1 cellular context compared by ENCODE assay signal in the genomic region with DNA sequence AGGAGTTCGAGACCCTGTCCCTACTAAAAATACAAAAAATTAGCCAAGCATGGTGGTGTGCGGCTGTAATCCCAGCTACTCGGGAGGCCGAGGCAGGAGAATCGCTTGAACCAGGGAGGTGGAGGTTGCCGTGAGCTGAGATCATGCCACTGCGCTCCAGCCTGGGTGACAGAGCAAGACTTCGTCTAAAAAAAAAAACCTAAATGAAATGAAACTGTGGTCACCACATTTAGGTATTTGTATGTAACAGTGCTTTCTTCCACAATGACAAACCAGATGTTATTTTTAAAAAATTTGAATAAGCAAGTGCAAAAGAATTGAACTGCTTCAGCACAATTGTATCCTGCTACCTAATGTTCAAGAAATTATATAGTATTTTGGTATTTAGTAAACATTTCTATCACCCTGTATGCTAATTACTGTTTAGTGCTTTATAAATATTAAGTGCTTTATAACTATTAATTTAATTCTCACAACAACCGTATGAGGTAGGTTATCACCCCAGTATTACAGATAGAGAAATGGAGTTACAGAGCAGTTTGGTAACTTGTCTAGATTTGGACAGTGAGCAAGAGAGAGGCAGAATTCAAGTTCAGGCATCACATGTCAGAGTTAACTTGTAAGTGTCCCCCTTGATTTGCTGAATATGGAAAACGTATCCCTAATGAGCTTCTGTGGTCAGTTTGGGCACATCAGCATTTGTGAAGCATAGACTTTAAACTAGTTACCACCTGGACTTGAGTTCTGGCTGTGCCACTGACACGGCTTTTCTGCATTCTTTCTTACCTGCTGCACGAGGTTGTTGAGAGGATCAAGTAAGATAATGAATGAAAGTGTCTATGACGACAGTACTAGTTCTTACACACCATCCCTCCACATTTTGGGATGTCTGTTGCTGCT.
TF ChIP-seq lines count a peak whose summit lies in the region.

No MANE protein-coding gene starts in this region.

TF ChIP-seq in GM23338, 12 proteins besides CTCF, POLR2A, EP300 and RAD21 (continued from another document):
- TF ChIP-seq, protein P1, sequence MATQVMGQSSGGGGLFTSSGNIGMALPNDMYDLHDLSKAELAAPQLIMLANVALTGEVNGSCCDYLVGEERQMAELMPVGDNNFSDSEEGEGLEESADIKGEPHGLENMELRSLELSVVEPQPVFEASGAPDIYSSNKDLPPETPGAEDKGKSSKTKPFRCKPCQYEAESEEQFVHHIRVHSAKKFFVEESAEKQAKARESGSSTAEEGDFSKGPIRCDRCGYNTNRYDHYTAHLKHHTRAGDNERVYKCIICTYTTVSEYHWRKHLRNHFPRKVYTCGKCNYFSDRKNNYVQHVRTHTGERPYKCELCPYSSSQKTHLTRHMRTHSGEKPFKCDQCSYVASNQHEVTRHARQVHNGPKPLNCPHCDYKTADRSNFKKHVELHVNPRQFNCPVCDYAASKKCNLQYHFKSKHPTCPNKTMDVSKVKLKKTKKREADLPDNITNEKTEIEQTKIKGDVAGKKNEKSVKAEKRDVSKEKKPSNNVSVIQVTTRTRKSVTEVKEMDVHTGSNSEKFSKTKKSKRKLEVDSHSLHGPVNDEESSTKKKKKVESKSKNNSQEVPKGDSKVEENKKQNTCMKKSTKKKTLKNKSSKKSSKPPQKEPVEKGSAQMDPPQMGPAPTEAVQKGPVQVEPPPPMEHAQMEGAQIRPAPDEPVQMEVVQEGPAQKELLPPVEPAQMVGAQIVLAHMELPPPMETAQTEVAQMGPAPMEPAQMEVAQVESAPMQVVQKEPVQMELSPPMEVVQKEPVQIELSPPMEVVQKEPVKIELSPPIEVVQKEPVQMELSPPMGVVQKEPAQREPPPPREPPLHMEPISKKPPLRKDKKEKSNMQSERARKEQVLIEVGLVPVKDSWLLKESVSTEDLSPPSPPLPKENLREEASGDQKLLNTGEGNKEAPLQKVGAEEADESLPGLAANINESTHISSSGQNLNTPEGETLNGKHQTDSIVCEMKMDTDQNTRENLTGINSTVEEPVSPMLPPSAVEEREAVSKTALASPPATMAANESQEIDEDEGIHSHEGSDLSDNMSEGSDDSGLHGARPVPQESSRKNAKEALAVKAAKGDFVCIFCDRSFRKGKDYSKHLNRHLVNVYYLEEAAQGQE (IDR thresholded peaks at IDR 0.05; ENCODE audit: unreplicated experiment), result no peak
- TF ChIP-seq CREB1 (CRISPR knock-in tag; IDR thresholded peaks at IDR 0.05; ENCODE audit: low read depth) (no peak), EZH2 (IDR thresholded peaks at IDR 0.05; ENCODE audit: low read depth, unreplicated experiment) (no peak), NANOG (IDR thresholded peaks at IDR 0.05; ENCODE audit: borderline replicate concordance) (no peak)
- TF ChIP-seq, protein P2, sequence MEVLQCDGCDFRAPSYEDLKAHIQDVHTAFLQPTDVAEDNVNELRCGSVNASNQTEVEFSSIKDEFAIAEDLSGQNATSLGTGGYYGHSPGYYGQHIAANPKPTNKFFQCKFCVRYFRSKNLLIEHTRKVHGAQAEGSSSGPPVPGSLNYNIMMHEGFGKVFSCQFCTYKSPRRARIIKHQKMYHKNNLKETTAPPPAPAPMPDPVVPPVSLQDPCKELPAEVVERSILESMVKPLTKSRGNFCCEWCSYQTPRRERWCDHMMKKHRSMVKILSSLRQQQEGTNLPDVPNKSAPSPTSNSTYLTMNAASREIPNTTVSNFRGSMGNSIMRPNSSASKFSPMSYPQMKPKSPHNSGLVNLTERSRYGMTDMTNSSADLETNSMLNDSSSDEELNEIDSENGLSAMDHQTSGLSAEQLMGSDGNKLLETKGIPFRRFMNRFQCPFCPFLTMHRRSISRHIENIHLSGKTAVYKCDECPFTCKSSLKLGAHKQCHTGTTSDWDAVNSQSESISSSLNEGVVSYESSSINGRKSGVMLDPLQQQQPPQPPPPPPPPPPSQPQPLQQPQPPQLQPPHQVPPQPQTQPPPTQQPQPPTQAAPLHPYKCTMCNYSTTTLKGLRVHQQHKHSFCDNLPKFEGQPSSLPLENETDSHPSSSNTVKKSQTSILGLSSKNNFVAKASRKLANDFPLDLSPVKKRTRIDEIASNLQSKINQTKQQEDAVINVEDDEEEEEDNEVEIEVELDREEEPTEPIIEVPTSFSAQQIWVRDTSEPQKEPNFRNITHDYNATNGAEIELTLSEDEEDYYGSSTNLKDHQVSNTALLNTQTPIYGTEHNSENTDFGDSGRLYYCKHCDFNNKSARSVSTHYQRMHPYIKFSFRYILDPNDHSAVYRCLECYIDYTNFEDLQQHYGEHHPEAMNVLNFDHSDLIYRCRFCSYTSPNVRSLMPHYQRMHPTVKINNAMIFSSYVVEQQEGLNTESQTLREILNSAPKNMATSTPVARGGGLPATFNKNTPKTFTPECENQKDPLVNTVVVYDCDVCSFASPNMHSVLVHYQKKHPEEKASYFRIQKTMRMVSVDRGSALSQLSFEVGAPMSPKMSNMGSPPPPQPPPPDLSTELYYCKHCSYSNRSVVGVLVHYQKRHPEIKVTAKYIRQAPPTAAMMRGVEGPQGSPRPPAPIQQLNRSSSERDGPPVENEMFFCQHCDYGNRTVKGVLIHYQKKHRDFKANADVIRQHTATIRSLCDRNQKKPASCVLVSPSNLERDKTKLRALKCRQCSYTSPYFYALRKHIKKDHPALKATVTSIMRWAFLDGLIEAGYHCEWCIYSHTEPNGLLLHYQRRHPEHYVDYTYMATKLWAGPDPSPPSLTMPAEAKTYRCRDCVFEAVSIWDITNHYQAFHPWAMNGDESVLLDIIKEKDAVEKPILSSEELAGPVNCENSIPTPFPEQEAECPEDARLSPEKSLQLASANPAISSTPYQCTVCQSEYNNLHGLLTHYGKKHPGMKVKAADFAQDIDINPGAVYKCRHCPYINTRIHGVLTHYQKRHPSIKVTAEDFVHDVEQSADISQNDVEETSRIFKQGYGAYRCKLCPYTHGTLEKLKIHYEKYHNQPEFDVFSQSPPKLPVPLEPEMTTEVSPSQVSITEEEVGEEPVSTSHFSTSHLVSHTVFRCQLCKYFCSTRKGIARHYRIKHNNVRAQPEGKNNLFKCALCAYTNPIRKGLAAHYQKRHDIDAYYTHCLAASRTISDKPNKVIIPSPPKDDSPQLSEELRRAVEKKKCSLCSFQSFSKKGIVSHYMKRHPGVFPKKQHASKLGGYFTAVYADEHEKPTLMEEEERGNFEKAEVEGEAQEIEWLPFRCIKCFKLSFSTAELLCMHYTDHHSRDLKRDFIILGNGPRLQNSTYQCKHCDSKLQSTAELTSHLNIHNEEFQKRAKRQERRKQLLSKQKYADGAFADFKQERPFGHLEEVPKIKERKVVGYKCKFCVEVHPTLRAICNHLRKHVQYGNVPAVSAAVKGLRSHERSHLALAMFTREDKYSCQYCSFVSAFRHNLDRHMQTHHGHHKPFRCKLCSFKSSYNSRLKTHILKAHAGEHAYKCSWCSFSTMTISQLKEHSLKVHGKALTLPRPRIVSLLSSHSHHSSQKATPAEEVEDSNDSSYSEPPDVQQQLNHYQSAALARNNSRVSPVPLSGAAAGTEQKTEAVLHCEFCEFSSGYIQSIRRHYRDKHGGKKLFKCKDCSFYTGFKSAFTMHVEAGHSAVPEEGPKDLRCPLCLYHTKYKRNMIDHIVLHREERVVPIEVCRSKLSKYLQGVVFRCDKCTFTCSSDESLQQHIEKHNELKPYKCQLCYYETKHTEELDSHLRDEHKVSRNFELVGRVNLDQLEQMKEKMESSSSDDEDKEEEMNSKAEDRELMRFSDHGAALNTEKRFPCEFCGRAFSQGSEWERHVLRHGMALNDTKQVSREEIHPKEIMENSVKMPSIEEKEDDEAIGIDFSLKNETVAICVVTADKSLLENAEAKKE (CRISPR knock-in tag; IDR thresholded peaks at IDR 0.05), result no peak
